In the genomic region with DNA sequence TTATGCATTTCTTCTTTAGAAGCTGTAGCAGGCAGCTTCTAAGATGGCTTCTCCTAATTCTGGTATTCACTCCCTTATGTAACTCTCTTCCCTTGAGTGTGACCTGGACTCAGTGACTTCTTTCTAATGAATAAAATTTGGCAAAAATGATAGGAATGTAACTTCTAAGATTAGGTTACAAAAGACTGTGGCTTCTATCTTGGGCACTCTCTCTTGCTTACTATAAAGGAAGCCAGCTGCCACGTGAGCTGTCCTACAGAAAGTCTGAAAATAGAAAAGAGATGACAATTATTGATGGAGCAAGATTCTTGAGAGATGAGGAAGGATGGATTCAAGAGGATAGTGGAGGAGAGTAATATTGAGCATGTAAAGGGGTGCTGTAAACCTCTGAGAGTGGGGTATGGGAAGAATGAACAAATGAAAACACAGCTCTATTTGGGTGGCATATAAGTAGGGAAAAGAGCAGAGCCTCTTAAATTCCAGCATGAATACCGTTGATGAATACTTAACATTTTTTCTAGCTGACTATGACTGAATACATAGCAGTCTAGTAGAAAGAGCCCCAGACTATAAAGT, we compare ENCODE assay signal across 12 cellular contexts. TPM values are rescaled to one million over a fixed set of nuclear protein-coding genes. Genes with fewer than 3 reads are reported as not detected.
DNase-seq lines count a peak whose midpoint lies in the region; ATAC-seq, FAIRE-seq and TF ChIP-seq lines count a peak whose summit lies in the region.
"Had no signal": no experiment of that assay in that cellular context is flagged by ENCODE, and none has a peak within 500 bp of the region (broad histone marks: within the 10 kb centered on the region; RNA-seq: fewer than 3 reads in every experiment).

No MANE protein-coding gene starts in this region.

- DNase-seq in Daoy (ENCODE audit: low read depth) (peak; percentile 26), RCC 7860 (ENCODE audit: low spot score) (peak; percentile 89), fibroblast of gingiva (ENCODE audit: low read depth) (peak; percentile 64), omental fat pad (ENCODE audit: low spot score) (no peak), NOMO-1 treated with DMSO at 0.1 percent for 48 hours (lab: John Stamatoyannopoulos, UW; ENCODE audit: unreplicated experiment) (no peak), NCI-H526 (lab: John Stamatoyannopoulos, UW) (no peak), SW480 (ENCODE audit: low spot score) (no peak)
- no peak for DNase-seq in stimulated activated CD4-positive, alpha-beta T cell treated with anti-CD3 and anti-CD28 coated beads, Interleukin-4, amount 100 ng/mL, for 1 hour
- DNase-seq: activated effector memory CD4-positive, alpha-beta T cell treated with anti-CD3 and anti-CD28 coated beads, Interleukin-2, amount 50 U/mL, for 16 hours; NCI-H526 treated with DMSO at 0.1 percent for 48 hours; stimulated activated CD4-positive, alpha-beta T cell treated with anti-CD3 and anti-CD28 coated beads, Interleukin-1b, Interleukin-23, amount 100 ng/mL, for 48 hours; transverse colon had no signal

- peak; percentile 67 for FAIRE-seq in RCC 7860 (lab: Jason Lieb, UNC)

- no peak for TF ChIP-seq CTCF in omental fat pad (IDR thresholded peaks at IDR 0.05)

- ATAC-seq in omental fat pad (ENCODE audit: low FRiP score), result peak; percentile 19

RNA-seq across cellular contexts. Expression of a gene that starts 5.5 kb away (rescaled TPM):
- total RNA-seq in Daoy (2014; rRNA removed; shearing (Covaris generic)), result 62.2 and 88.7 TPM in 2 replicates
- 10 to 100 TPM; 16.2 to 29.0 (median 23.8) TPM for total RNA-seq in omental fat pad

RNA-seq across cellular contexts. Expression of a gene that starts 19.5 kb away (rescaled TPM):
- total RNA-seq in Daoy (2014; rRNA removed; shearing (Covaris generic)), result 0.34 and 2.3 TPM in 2 replicates
- total RNA-seq in omental fat pad, result 1 to 10 TPM in 3 of 4 donors, under 1 TPM in 1; 0.72 to 6.1 (median 1.7) TPM

Comparison
In these comparisons a context has a peak if more than half of its experiments do, and no peak if none do; other contexts are left out.
1. DNase-seq: peak in Daoy (single experiment), RCC 7860 (single experiment) and fibroblast of gingiva (single experiment); none in omental fat pad (single experiment), NOMO-1 treated with DMSO at 0.1 percent for 48 hours (single experiment), NCI-H526 (0 of 2), SW480 (single experiment) and stimulated activated CD4-positive, alpha-beta T cell treated with anti-CD3 and anti-CD28 coated beads, Interleukin-4, amount 100 ng/mL, for 1 hour (single experiment).